In genomic region chr2:223725986-223726970, GRCh38 we compare ENCODE assay signal across 12 cellular contexts.
DNase-seq lines count a peak whose midpoint lies in the region; ATAC-seq, FAIRE-seq and TF ChIP-seq lines count a peak whose summit lies in the region.
"Had no signal": no experiment of that assay in that cellular context is flagged by ENCODE, and none has a peak within 500 bp of the region (broad histone marks: within the 10 kb centered on the region; RNA-seq: fewer than 3 reads in every experiment).

No MANE protein-coding gene starts in this region.

- TF ChIP-seq EP300 in A549 (IDR thresholded peaks at IDR 0.05) (peak; percentile 38 to 50; a peak in 2 of 5 replicates), H1 (IDR thresholded peaks at IDR 0.05; ENCODE audit: borderline replicate concordance in 1 of 2, low read depth in 2 of 2, low read length in 2 of 2) (no peak)

- peak overlapping the region; percentile 29; the same call in 1 of the 2 replicates for H2BK20ac ChIP-seq in H1 (ENCODE audit: low read length)

- no peaks in the 10 kb centered on the region for H3K27me3 ChIP-seq in PC-9 (ENCODE audit: insufficient read depth, low read depth)
- H3K27me3 ChIP-seq in H1 (replicated peaks in 1 of 4; ENCODE audit: control insufficient read depth in 3 of 4, extremely low read depth in 1 of 4, insufficient read depth in 3 of 4, low read length in 3 of 4), result no peaks in the 10 kb centered on the region
- no peaks in the 10 kb centered on the region for H3K27me3 ChIP-seq in neural progenitor cell

- H3K56ac ChIP-seq in H1 (replicated peaks; ENCODE audit: insufficient read length, low read depth, low read length), result no peak overlapping the region

- TF ChIP-seq POLR2A in A549 (IDR thresholded peaks at IDR 0.05; ENCODE audit: low read length) (no peak), H1 (IDR thresholded peaks at IDR 0.05; ENCODE audit: control extremely low read depth in 1 of 2, low read depth in 2 of 2, low read length in 2 of 2) (no peak)

- peak overlapping the region; percentile 87 for H4K91ac ChIP-seq in H1 (replicated peaks; ENCODE audit: insufficient read length, low read length)

- H4K20me1 ChIP-seq in PC-9 (ENCODE audit: insufficient read depth) (no peaks in the 10 kb centered on the region), H1 (replicated peaks in 1 of 2; ENCODE audit: control insufficient read depth in 1 of 2, insufficient read depth in 2 of 2, low read length in 2 of 2) (no peaks in the 10 kb centered on the region), neural progenitor cell (ENCODE audit: low read depth) (no peaks in the 10 kb centered on the region)

- H3K9ac ChIP-seq in H1 (replicated peaks in 1 of 4; ENCODE audit: extremely low read depth in 1 of 4, low read depth in 3 of 4, low read length in 3 of 4) (peak overlapping the region in 1 of 4 experiments; percentile 5; a peak in 4 of 7 replicates), neural progenitor cell (no peak overlapping the region)

- H3K4me2 ChIP-seq in A549 (peak overlapping the region; percentile 84), PC-9 (peak overlapping the region; percentile 46), H1 (ENCODE audit: insufficient read depth in 1 of 2, low read depth in 2 of 2, low read length in 2 of 2) (peak overlapping the region; percentile 43 to 71; a peak in 3 of 4 replicates), neural progenitor cell (peak overlapping the region; percentile 54)

- H2BK12ac ChIP-seq in H1 (ENCODE audit: low read depth, low read length), result peak overlapping the region; percentile 77; the same call in 1 of the 2 replicates

- peaks cover 6% of the 10 kb centered on the region for H3K9me3 Mint-ChIP-seq in neural progenitor cell
- H3K9me3 Mint-ChIP-seq: activated T-cell treated with anti-CD3 and anti-CD28 coated beads, Interleukin-2, amount 50 U/mL, for 72 hours; memory B cell had no signal

- peak overlapping the region; percentile 57 for H3K4ac ChIP-seq in H1 (replicated peaks; ENCODE audit: insufficient read length, low read depth, low read length)

- H2BK5ac ChIP-seq in H1 (ENCODE audit: low read depth, low read length), result peak overlapping the region; percentile 88; the same call in 1 of the 2 replicates

- H4K5ac ChIP-seq in H1 (ENCODE audit: insufficient read length, low read depth, low read length), result peak overlapping the region; percentile 39

- DNase-seq in A549 (ENCODE audit: low read depth in 1 of 2, low spot score in 1 of 2) (peak in 1 of 2 experiments; percentile 60), PC-9 (no peak), H1 (ENCODE audit: low read depth in 1 of 2, low spot score in 2 of 2) (no peak), neural progenitor cell (ENCODE audit: low spot score) (no peak), dedifferentiated amniotic fluid mesenchymal stem cell (ENCODE audit: extremely low spot score) (no peak), 8988T (no peak), GM20000 (ENCODE audit: low spot score) (no peak)
- DNase-seq in stimulated activated CD4-positive, alpha-beta T cell treated with anti-CD3 and anti-CD28 coated beads, Interleukin-1b, Interleukin-23, amount 100 ng/mL, for 48 hours, result no peak
- DNase-seq: activated T-cell treated with anti-CD3 and anti-CD28 coated beads, Interleukin-2, amount 50 U/mL, for 72 hours; RPMI8226; WERI-Rb-1 had no signal

- no peak for TF ChIP-seq RAD21 in A549 (conservative IDR thresholded peaks at IDR 0.05 in 1 of 2, IDR thresholded peaks at IDR 0.05 in 1 of 2)
- no peak for TF ChIP-seq RAD21 in H1 (IDR thresholded peaks at IDR 0.05 in 1 of 2, conservative IDR thresholded peaks at IDR 0.05 in 1 of 2; ENCODE audit: low read depth in 2 of 2, low read length in 2 of 2)

- no peak overlapping the region for H3K14ac ChIP-seq in H1 (ENCODE audit: insufficient read length)

- H4K8ac ChIP-seq in H1 (ENCODE audit: extremely low read depth, insufficient read depth, low read length), result no peak overlapping the region; the same call in 1 of the 2 replicates

- H3F3A ChIP-seq in PC-9 (ENCODE audit: insufficient read depth, low read depth), result peaks cover 22% of the 10 kb centered on the region
- peaks cover 31% of the 10 kb centered on the region for H3F3A ChIP-seq in neural progenitor cell (ENCODE audit: low read depth)

- H2AK5ac ChIP-seq in H1 (ENCODE audit: low read depth, low read length), result peak overlapping the region; percentile 40; the same call in 1 of the 2 replicates

- FAIRE-seq in A549 (lab: Jason Lieb, UNC) (no peak), H1 (lab: Jason Lieb, UNC) (no peak)

- no peak overlapping the region for H3K23ac ChIP-seq in H1 (ENCODE audit: insufficient read length)

- peak overlapping the region; percentile 75 for H2BK120ac ChIP-seq in H1 (replicated peaks; ENCODE audit: low read depth, low read length)

- TF ChIP-seq CTCF in A549 (IDR thresholded peaks at IDR 0.05) (no peak), PC-9 (conservative IDR thresholded peaks at IDR 0.05) (no peak), H1 (IDR thresholded peaks at IDR 0.05; ENCODE audit: control extremely low read depth in 1 of 3, insufficient read depth in 1 of 3, low read depth in 1 of 3, low read length in 3 of 3) (no peak), neural progenitor cell (IDR thresholded peaks at IDR 0.05) (no peak), GM20000 (IDR thresholded peaks at IDR 0.05; ENCODE audit: extremely low read depth, missing control alignments) (no peak)

- WGBS in A549 (ENCODE audit: missing lambda C conversion rate), result 46% methylated on average over 8 of the region's 8 CpGs
- WGBS in H1 (ENCODE audit: extremely low coverage in 1 of 2, insufficient coverage in 1 of 2, insufficient read length in 1 of 2, insufficient replicate concordance in 2 of 2, low coverage in 1 of 2, low lambda C conversion rate in 2 of 2, missing lambda C conversion rate in 1 of 2), 2 experiments, result 57% methylated on average over 8 of the region's 8 CpGs; no CpG with 5 or more reads in 1 of the 2 experiments

- H3K27ac ChIP-seq in A549 (peak overlapping the region; percentile 90 to 97), PC-9 (peak overlapping the region; percentile 60), H1 (ENCODE audit: low read depth, low read length) (peak overlapping the region; percentile 53), neural progenitor cell (no peak overlapping the region)
- H3K27ac ChIP-seq: WERI-Rb-1 had no signal

- H3K4me3 ChIP-seq in A549 (no peak overlapping the region), PC-9 (no peak overlapping the region), H1 (ENCODE audit: extremely low read depth in 1 of 4, insufficient read depth in 2 of 4, low read depth in 3 of 4, low read length in 4 of 4) (peak overlapping the region in 1 of 4 experiments; percentile 37; a peak in 1 of 8 replicates), neural progenitor cell (no peak overlapping the region)

- H3K36me3 ChIP-seq in PC-9 (ENCODE audit: low read depth), result no peaks in the 10 kb centered on the region
- H3K36me3 ChIP-seq in H1 (ENCODE audit: control insufficient read depth in 2 of 4, insufficient read depth in 4 of 4, low read length in 3 of 4), result no peaks in the 10 kb centered on the region
- no peaks in the 10 kb centered on the region for H3K36me3 ChIP-seq in neural progenitor cell
- H3K36me3 ChIP-seq: WERI-Rb-1 had no signal

- H3K4me1 ChIP-seq in A549 (peaks cover 39% of the 10 kb centered on the region), PC-9 (replicated peaks; ENCODE audit: insufficient read depth) (peaks cover 19% of the 10 kb centered on the region), H1 (replicated peaks in 1 of 4; ENCODE audit: control insufficient read depth in 3 of 4, insufficient read depth in 4 of 4, low read length in 3 of 4) (peaks cover 8 to 29% (median 20%) of the 10 kb centered on the region in 4 experiments), neural progenitor cell (peaks cover 19% of the 10 kb centered on the region)

- no peak overlapping the region for H2BK15ac ChIP-seq in H1 (ENCODE audit: low read length)

- peaks cover 6% of the 10 kb centered on the region for H3K27me3 Mint-ChIP-seq in neural progenitor cell (ENCODE audit: insufficient read depth, low read depth)
- H3K27me3 Mint-ChIP-seq: memory B cell had no signal

- no peak overlapping the region for H2AFZ ChIP-seq in PC-9
- H2AFZ ChIP-seq in H1 (ENCODE audit: low read length), result no peak overlapping the region
- no peak overlapping the region for H2AFZ ChIP-seq in neural progenitor cell (replicated peaks)

- no peaks in the 10 kb centered on the region for H3K79me2 ChIP-seq in PC-9 (ENCODE audit: low read depth)
- H3K79me2 ChIP-seq in H1 (ENCODE audit: control insufficient read depth in 1 of 2, insufficient read depth in 2 of 2, low read length in 2 of 2), result no peaks in the 10 kb centered on the region
- no peaks in the 10 kb centered on the region for H3K79me2 ChIP-seq in neural progenitor cell (ENCODE audit: low read depth)

- POLR2A ChIA-PET in A549 (lab: Yijun Ruan, JAX), result interaction anchor here (3.6 kb wide), 1 partner anchor 34 kb away, joined by 17 read pairs; no protein-coding TSS in a partner anchor
- POLR2A ChIA-PET in PC-9 (lab: Charles Lee; ENCODE audit: unreplicated experiment), result interaction anchor here (0.6 kb wide), 2 partner anchors 13 to 16 kb away, joined by 3 to 10 read pairs; no protein-coding TSS in a partner anchor
- POLR2A ChIA-PET in H1 (lab: Charles Lee; ENCODE audit: partially characterized antibody), result interaction anchor here (1.0 to 1.4 kb wide), 2 partner anchors 18 to 49 kb away, joined by 3 to 4 read pairs; no protein-coding TSS in a partner anchor

- peak overlapping the region; percentile 60 for H3K4me3 Mint-ChIP-seq in neural progenitor cell
- H3K4me3 Mint-ChIP-seq: activated T-cell treated with anti-CD3 and anti-CD28 coated beads, Interleukin-2, amount 50 U/mL, for 72 hours; memory B cell had no signal

- BruUV-seq in PC-9 (replicated peaks; lab: Mats Ljungman, UMichigan), result no TSS peak

- H3K27ac Mint-ChIP-seq in neural progenitor cell, result peak overlapping the region; percentile 98
- H3K27ac Mint-ChIP-seq: activated T-cell treated with anti-CD3 and anti-CD28 coated beads, Interleukin-2, amount 50 U/mL, for 72 hours; memory B cell had no signal

- H3K36me3 Mint-ChIP-seq in neural progenitor cell, result peaks cover 10% of the 10 kb centered on the region
- H3K36me3 Mint-ChIP-seq: memory B cell had no signal

- no peaks in the 10 kb centered on the region for H3K79me1 ChIP-seq in H1 (ENCODE audit: low read depth, low read length)

- ATAC-seq in A549, result peak; percentile 39 to 46; a peak in 5 of 6 replicates
- ATAC-seq: activated T-cell treated with anti-CD3 and anti-CD28 coated beads, Interleukin-2, amount 50 U/mL, for 72 hours had no signal

- H3K18ac ChIP-seq in H1 (ENCODE audit: extremely low read depth, low read length), result no peak overlapping the region; the same call in none of the 2 replicates

- H3K9me3 ChIP-seq in A549 (no peaks in the 10 kb centered on the region), PC-9 (ENCODE audit: insufficient read depth, low read depth) (no peaks in the 10 kb centered on the region), H1 (ENCODE audit: insufficient read depth in 2 of 2, low read depth in 1 of 2, low read length in 1 of 2) (no peaks in the 10 kb centered on the region), neural progenitor cell (ENCODE audit: low read depth) (no peaks in the 10 kb centered on the region)

- H3K4me1 Mint-ChIP-seq in neural progenitor cell, result peaks cover 59% of the 10 kb centered on the region

- H3K9me2 ChIP-seq in PC-9 (ENCODE audit: insufficient read depth), result no peaks in the 10 kb centered on the region

- no peaks in the 10 kb centered on the region for H3K23me2 ChIP-seq in H1 (ENCODE audit: low read depth, low read length)

- CTCF ChIA-PET in A549 (lab: Yijun Ruan, JAX) (interaction anchor here (0.5 to 2.9 kb wide), 17 partner anchors 9 to 981 kb away, joined by 3 to 19 read pairs (median 5); no protein-coding TSS in a partner anchor), PC-9 (lab: Charles Lee) (interaction anchor here (0.7 to 1.3 kb wide), 2 partner anchors 34 to 81 kb away, joined by 6 to 16 read pairs; no protein-coding TSS in a partner anchor), H1 (lab: Charles Lee; ENCODE audit: partially characterized antibody) (interaction anchor here (0.7 to 2.8 kb wide), 15 partner anchors 11 to 863 kb away, joined by 3 to 20 read pairs (median 5); no protein-coding TSS in a partner anchor)

- intact Hi-C loops in PC-9 (cut with micrococcal nuclease; ENCODE audit: unreplicated experiment), result loop anchor here (1.0 to 2.0 kb wide), 5 partner anchors 27 to 177 kb away; partner anchors contain the start of gene AP1S3

Comparison
In these comparisons a context has a peak if more than half of its experiments do, and no peak if none do; other contexts are left out.
1. Of the 18 proteins assayed by ChIP-seq in both H1 and A549: peak only in H1: none; only in A549: E2F6 and EP300; in both: none; in neither: 16.